In genomic region chr3:47156418-47156817, GRCh38 we compare ENCODE assay signal across 16 cellular contexts.
"Had no signal": no experiment of that assay in that cellular context is flagged by ENCODE, and none has a peak within 500 bp of the region (broad histone marks: within the 10 kb centered on the region; RNA-seq: fewer than 3 reads in every experiment).

No MANE protein-coding gene starts in this region.

- ATAC-seq: activated CD4-positive, CD25-positive, alpha-beta regulatory T cell treated with anti-CD3 and anti-CD28 coated beads, Interleukin-2, amount 50 U/mL, for 24 hours; activated T-helper 17 cell treated with anti-CD3 and anti-CD28 coated beads, Interleukin-2, amount 50 U/mL, for 72 hours; stimulated activated naive B cell treated with anti-CD40 and anti-IgM and Interleukin-4, amounts not matched to agents 10 μg/mL and 1 μg/mL and 100 μg/mL, for 72 hours had no signal

- H3K27ac Mint-ChIP-seq: activated naive CD4-positive, alpha-beta T cell treated with anti-CD3 and anti-CD28 coated beads for 36 hours; activated T-helper 17 cell treated with anti-CD3 and anti-CD28 coated beads, Interleukin-2, amount 50 U/mL, for 72 hours; stimulated activated naive B cell treated with anti-CD40 and anti-IgM and Interleukin-4, amounts not matched to agents 10 μg/mL and 1 μg/mL and 100 μg/mL, for 72 hours; T-helper 2 cell treated with Interferon-gamma antibody and Interleukin-4, amounts not matched to agents 5 μg/mL and 100 μg/mL, for 36 hours had no signal

- H3K4me3 Mint-ChIP-seq: activated naive CD4-positive, alpha-beta T cell treated with anti-CD3 and anti-CD28 coated beads for 36 hours; activated T-helper 17 cell treated with anti-CD3 and anti-CD28 coated beads, Interleukin-2, amount 50 U/mL, for 72 hours; stimulated activated naive B cell treated with anti-CD40 and anti-IgM and Interleukin-4, amounts not matched to agents 10 μg/mL and 1 μg/mL and 100 μg/mL, for 72 hours; T-helper 2 cell treated with Interferon-gamma antibody and Interleukin-4, amounts not matched to agents 5 μg/mL and 100 μg/mL, for 36 hours had no signal

- H3K4me3 ChIP-seq: skin epidermis, thyroid gland, vagina had no signal

- H3K9me3 Mint-ChIP-seq: activated naive CD4-positive, alpha-beta T cell treated with anti-CD3 and anti-CD28 coated beads for 36 hours; stimulated activated naive B cell treated with anti-CD40 and anti-IgM and Interleukin-4, amounts not matched to agents 10 μg/mL and 1 μg/mL and 100 μg/mL, for 72 hours; T-helper 2 cell treated with Interferon-gamma antibody and Interleukin-4, amounts not matched to agents 5 μg/mL and 100 μg/mL, for 36 hours had no signal

- DNase-seq: activated CD4-positive, alpha-beta T cell treated with anti-CD3 and anti-CD28 coated beads, Interleukin-2, amount 50 U/mL, for 1 hour; activated naive CD4-positive, alpha-beta T cell treated with anti-CD3 and anti-CD28 coated beads for 36 hours; activated T-cell treated with anti-CD3 and anti-CD28 coated beads for 4 hours; islet precursor cell; midbrain; posterior cingulate gyrus; stimulated activated CD4-positive, alpha-beta T cell treated with anti-CD3 and anti-CD28 coated beads, Interleukin-15, amount 100 ng/mL, for 24 hours; stimulated activated CD4-positive, alpha-beta T cell treated with anti-CD3 and anti-CD28 coated beads, Interleukin-4, amount 100 ng/mL, for 1 hour; stimulated activated naive B cell treated with anti-CD40 and anti-IgM and Interleukin-4, amounts not matched to agents 10 μg/mL and 1 μg/mL and 100 μg/mL, for 72 hours; thyroid gland had no signal

- H3K27ac ChIP-seq: neutrophil, thyroid gland, vagina had no signal

- H3K36me3 ChIP-seq: neutrophil, thyroid gland, vagina had no signal

- H3K27me3 ChIP-seq: neutrophil, thyroid gland, vagina had no signal

- H3K9me3 ChIP-seq: neutrophil, thyroid gland, vagina had no signal

- H3K27me3 Mint-ChIP-seq: activated T-helper 17 cell treated with anti-CD3 and anti-CD28 coated beads, Interleukin-2, amount 50 U/mL, for 72 hours; stimulated activated naive B cell treated with anti-CD40 and anti-IgM and Interleukin-4, amounts not matched to agents 10 μg/mL and 1 μg/mL and 100 μg/mL, for 72 hours had no signal
